ENCODE assay signal across 33 cellular contexts in genomic region chr5:10985711-10986110, GRCh38.
DNase-seq lines count a peak whose midpoint lies in the region; ATAC-seq and TF ChIP-seq lines count a peak whose summit lies in the region.
"Had no signal": no experiment of that assay in that cellular context is flagged by ENCODE, and none has a peak within 500 bp of the region (broad histone marks: within the 10 kb centered on the region; RNA-seq: fewer than 3 reads in every experiment).

No MANE protein-coding gene starts in this region.

- TF ChIP-seq POLR2A in sigmoid colon (IDR thresholded peaks at IDR 0.05) = no peak

- no peak overlapping the region for H3K4me3 ChIP-seq in sigmoid colon
- H3K4me3 ChIP-seq: ascending aorta, esophagus squamous epithelium, gastrocnemius medialis, right lobe of liver, uterus had no signal

- H3K4me1 ChIP-seq in sigmoid colon = no peaks in the 10 kb centered on the region
- H3K4me1 ChIP-seq: ascending aorta, Caco-2, esophagus squamous epithelium, gastrocnemius medialis, right lobe of liver, uterus had no signal

- 90 to 91% methylated on average over 2 of the region's 2 CpGs for WGBS in sigmoid colon, 2 donors

- no peaks in the 10 kb centered on the region for H3K9me3 ChIP-seq in sigmoid colon
- H3K9me3 ChIP-seq: ascending aorta, Caco-2, esophagus squamous epithelium, gastrocnemius medialis, right lobe of liver, uterus had no signal

- no peak for TF ChIP-seq EP300 in sigmoid colon (IDR thresholded peaks at IDR 0.05)

- no peak for TF ChIP-seq CTCF in sigmoid colon (IDR thresholded peaks at IDR 0.05)

- H3K27me3 ChIP-seq in sigmoid colon = peaks cover 0 to 17% (median 11%) of the 10 kb centered on the region in 3 donors
- H3K27me3 ChIP-seq: ascending aorta, right lobe of liver, uterus had no signal

- DNase-seq in sigmoid colon (no peak), hepatic stellate cell (ENCODE audit: low spot score) (no peak), A172 (ENCODE audit: low spot score) (no peak)
- DNase-seq in stimulated activated CD4-positive, alpha-beta T cell treated with anti-CD3 and anti-CD28 coated beads, Interleukin-12 subunit alpha, Interleukin-12 subunit beta, amount 100 ng/mL, for 4 hours = no peak
- DNase-seq: activated CD4-positive, alpha-beta T cell treated with anti-CD3 and anti-CD28 coated beads for 48 hours; activated effector memory CD4-positive, alpha-beta T cell treated with anti-CD3 and anti-CD28 coated beads, Interleukin-2, amount 50 U/mL, for 16 hours; activated naive CD8-positive, alpha-beta T cell treated with anti-CD3 and anti-CD28 coated beads, Interleukin-2, amount 10 ng/mL, durations not matched to agents 7 days and 5 days; activated T-cell treated with anti-CD3 and anti-CD28 coated beads, Interleukin-2, amount 50 U/mL, for 1 hour; Caco-2; DMS79; esophagus squamous epithelium; gastrocnemius medialis; GDM1; hippocampal formation; immature natural killer cell; IMR-90; mesendoderm; NCI-H187; NCI-H2171 treated with DMSO at 0.1 percent for 48 hours; NCI-H524 treated with DMSO at 0.1 percent for 48 hours; right lobe of liver; SHP77 treated with DMSO at 0.1 percent for 48 hours; stimulated activated naive CD8-positive, alpha-beta T cell treated with anti-CD3 and anti-CD28 coated beads, Interleukin-15, Interleukin-2, amounts not matched to agents 100 U/mL and 50 U/mL, for 24 hours; SW 1271; T1000; uterus; WERI-Rb-1 had no signal

- no peak overlapping the region for H3K27ac ChIP-seq in sigmoid colon
- H3K27ac ChIP-seq: ascending aorta, C4-2B, esophagus squamous epithelium, gastrocnemius medialis, right lobe of liver, uterus, WERI-Rb-1 had no signal

- no peaks in the 10 kb centered on the region for H3K36me3 ChIP-seq in sigmoid colon
- H3K36me3 ChIP-seq: ascending aorta, esophagus squamous epithelium, gastrocnemius medialis, right lobe of liver, uterus had no signal

- ATAC-seq in GM18907 (IDR thresholded peaks at IDR 0.05; ENCODE audit: unreplicated experiment) (peak; percentile 64), HG02610 (IDR thresholded peaks at IDR 0.05; ENCODE audit: unreplicated experiment) (peak; percentile 53), HG03432 (IDR thresholded peaks at IDR 0.05; ENCODE audit: unreplicated experiment) (peak; percentile 57)
- ATAC-seq: gastrocnemius medialis; Panc1; right lobe of liver; stimulated activated naive CD8-positive, alpha-beta T cell treated with anti-CD3 and anti-CD28 coated beads, Interleukin-15, Interleukin-2, amounts not matched to agents 100 U/mL and 50 U/mL, for 24 hours had no signal

- intact Hi-C loops in sigmoid colon (cut with DNase I) = no loop called here
